In genomic region chr6:27208042-27208441, GRCh38 we compare ENCODE assay signal across 1 cellular context.
TF ChIP-seq lines count a peak whose summit lies in the region.

No MANE protein-coding gene starts in this region.

TF ChIP-seq in GM23338, 12 proteins besides CTCF, POLR2A, EP300 and RAD21 (continued from another document):
- TF ChIP-seq, protein P1, sequence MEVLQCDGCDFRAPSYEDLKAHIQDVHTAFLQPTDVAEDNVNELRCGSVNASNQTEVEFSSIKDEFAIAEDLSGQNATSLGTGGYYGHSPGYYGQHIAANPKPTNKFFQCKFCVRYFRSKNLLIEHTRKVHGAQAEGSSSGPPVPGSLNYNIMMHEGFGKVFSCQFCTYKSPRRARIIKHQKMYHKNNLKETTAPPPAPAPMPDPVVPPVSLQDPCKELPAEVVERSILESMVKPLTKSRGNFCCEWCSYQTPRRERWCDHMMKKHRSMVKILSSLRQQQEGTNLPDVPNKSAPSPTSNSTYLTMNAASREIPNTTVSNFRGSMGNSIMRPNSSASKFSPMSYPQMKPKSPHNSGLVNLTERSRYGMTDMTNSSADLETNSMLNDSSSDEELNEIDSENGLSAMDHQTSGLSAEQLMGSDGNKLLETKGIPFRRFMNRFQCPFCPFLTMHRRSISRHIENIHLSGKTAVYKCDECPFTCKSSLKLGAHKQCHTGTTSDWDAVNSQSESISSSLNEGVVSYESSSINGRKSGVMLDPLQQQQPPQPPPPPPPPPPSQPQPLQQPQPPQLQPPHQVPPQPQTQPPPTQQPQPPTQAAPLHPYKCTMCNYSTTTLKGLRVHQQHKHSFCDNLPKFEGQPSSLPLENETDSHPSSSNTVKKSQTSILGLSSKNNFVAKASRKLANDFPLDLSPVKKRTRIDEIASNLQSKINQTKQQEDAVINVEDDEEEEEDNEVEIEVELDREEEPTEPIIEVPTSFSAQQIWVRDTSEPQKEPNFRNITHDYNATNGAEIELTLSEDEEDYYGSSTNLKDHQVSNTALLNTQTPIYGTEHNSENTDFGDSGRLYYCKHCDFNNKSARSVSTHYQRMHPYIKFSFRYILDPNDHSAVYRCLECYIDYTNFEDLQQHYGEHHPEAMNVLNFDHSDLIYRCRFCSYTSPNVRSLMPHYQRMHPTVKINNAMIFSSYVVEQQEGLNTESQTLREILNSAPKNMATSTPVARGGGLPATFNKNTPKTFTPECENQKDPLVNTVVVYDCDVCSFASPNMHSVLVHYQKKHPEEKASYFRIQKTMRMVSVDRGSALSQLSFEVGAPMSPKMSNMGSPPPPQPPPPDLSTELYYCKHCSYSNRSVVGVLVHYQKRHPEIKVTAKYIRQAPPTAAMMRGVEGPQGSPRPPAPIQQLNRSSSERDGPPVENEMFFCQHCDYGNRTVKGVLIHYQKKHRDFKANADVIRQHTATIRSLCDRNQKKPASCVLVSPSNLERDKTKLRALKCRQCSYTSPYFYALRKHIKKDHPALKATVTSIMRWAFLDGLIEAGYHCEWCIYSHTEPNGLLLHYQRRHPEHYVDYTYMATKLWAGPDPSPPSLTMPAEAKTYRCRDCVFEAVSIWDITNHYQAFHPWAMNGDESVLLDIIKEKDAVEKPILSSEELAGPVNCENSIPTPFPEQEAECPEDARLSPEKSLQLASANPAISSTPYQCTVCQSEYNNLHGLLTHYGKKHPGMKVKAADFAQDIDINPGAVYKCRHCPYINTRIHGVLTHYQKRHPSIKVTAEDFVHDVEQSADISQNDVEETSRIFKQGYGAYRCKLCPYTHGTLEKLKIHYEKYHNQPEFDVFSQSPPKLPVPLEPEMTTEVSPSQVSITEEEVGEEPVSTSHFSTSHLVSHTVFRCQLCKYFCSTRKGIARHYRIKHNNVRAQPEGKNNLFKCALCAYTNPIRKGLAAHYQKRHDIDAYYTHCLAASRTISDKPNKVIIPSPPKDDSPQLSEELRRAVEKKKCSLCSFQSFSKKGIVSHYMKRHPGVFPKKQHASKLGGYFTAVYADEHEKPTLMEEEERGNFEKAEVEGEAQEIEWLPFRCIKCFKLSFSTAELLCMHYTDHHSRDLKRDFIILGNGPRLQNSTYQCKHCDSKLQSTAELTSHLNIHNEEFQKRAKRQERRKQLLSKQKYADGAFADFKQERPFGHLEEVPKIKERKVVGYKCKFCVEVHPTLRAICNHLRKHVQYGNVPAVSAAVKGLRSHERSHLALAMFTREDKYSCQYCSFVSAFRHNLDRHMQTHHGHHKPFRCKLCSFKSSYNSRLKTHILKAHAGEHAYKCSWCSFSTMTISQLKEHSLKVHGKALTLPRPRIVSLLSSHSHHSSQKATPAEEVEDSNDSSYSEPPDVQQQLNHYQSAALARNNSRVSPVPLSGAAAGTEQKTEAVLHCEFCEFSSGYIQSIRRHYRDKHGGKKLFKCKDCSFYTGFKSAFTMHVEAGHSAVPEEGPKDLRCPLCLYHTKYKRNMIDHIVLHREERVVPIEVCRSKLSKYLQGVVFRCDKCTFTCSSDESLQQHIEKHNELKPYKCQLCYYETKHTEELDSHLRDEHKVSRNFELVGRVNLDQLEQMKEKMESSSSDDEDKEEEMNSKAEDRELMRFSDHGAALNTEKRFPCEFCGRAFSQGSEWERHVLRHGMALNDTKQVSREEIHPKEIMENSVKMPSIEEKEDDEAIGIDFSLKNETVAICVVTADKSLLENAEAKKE (CRISPR knock-in tag; IDR thresholded peaks at IDR 0.05): no peak
- TF ChIP-seq ZNF331 (CRISPR knock-in tag; IDR thresholded peaks at IDR 0.05; ENCODE audit: low read depth) (no peak), NANOG (IDR thresholded peaks at IDR 0.05; ENCODE audit: borderline replicate concordance) (no peak)
